Comparison of ENCODE assay signal across 8 cellular contexts in the genomic region with DNA sequence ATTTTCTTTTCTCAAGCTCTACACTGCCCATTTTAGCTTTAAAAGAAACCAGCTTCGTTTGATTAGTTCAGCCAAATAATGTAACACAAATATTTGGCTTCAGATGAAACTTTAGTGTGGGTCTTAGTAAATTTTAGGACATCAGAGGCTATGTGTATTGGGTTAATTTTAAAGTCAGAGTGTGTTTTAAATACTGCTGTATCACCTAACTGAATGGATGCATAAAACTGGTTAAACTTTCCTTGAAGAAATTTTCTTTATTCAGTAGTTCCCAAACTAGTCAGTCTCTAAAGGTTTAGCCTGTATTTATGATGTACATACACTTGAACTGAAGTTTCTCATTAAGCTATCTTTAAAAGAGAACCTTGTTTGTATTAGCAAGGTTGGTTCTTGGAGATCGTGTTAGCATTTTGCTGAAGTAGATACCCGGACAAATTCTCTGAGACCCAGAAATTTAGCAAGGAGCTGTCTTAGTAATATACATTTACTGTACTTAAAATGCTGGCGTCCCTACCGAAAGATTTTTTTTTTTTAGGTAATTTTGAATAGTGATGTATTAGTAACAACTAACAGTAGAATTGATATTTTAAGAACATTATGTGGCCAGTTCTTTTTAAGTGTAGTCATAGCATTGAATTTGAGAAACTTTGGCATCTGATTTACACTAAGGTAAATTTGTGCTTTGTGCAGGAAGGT. TPM values are rescaled to one million over a fixed set of nuclear protein-coding genes. Genes with fewer than 3 reads are reported as not detected.
A peak's percentile ranks its signal among the peaks of the same experiment; 100 is the strongest.
DNase-seq lines count a peak whose midpoint lies in the region; ATAC-seq and TF ChIP-seq lines count a peak whose summit lies in the region.

No MANE protein-coding gene starts in this region.

- no TSS peak for BruUV-seq in OCI-LY7 (replicated peaks; lab: Mats Ljungman, UMichigan)

- H3K79me2 ChIP-seq in OCI-LY7 (ENCODE audit: insufficient read depth, low read depth, low read length) = peaks cover 66% of the 10 kb centered on the region

- H3K9me2 ChIP-seq in OCI-LY7 (ENCODE audit: insufficient read depth, low read length) = no peaks in the 10 kb centered on the region

- peak overlapping the region; percentile 90 for H3K4me2 ChIP-seq in OCI-LY7 (ENCODE audit: low read length)

- H3K4me1 ChIP-seq in ES-I3 (ENCODE audit: insufficient read depth, low read length) (peaks cover 6% of the 10 kb centered on the region; the same call in 1 of the 2 replicates), OCI-LY7 (ENCODE audit: insufficient read depth, low read length, poor library complexity, severe bottlenecking) (peaks cover 38% of the 10 kb centered on the region)

- TF ChIP-seq CTCF in OCI-LY7 (conservative IDR thresholded peaks at IDR 0.05; ENCODE audit: low read length) = no peak
- TF ChIP-seq CTCF in epithelial cell of esophagus (IDR thresholded peaks at IDR 0.05; ENCODE audit: insufficient read depth, low read depth, low read length, missing control alignments) = no peak

- intact Hi-C loops in OCI-LY7 (cut with micrococcal nuclease; ENCODE audit: unreplicated experiment) = loop anchor here (10.0 kb wide), 2 partner anchors 1380 to 1950 kb away; a partner anchor contains a TSS

- CTCF ChIA-PET in OCI-LY7 (lab: Charles Lee; ENCODE audit: unreplicated experiment) = interaction anchor here (0.6 kb wide), 1 partner anchor 57 kb away, joined by 3 read pairs; no protein-coding TSS in a partner anchor

- H3K9ac ChIP-seq in ES-I3 (ENCODE audit: low read depth, low read length) = peak overlapping the region; percentile 99

- no peaks in the 10 kb centered on the region for H3K9me3 ChIP-seq in ES-I3 (ENCODE audit: control insufficient read depth, insufficient read depth, low read length)
- H3K9me3 ChIP-seq in OCI-LY7 (ENCODE audit: low read length) = no peaks in the 10 kb centered on the region

- H3K36me3 ChIP-seq in ES-I3 (ENCODE audit: insufficient read depth, low read length) (no peaks in the 10 kb centered on the region), OCI-LY7 (ENCODE audit: insufficient read depth, low read length) (no peaks in the 10 kb centered on the region)

- no peak for DNase-seq in OCI-LY7 (ENCODE audit: low spot score)
- peak; percentile 7 for DNase-seq in epithelial cell of esophagus (ENCODE audit: low read depth)
- DNase-seq in pons (ENCODE audit: low spot score) = peak; percentile 73
- DNase-seq in left lobe of liver (ENCODE audit: low spot score) = no peak

- POLR2A ChIA-PET in OCI-LY7 (lab: Charles Lee) = interaction anchor here (0.6 to 1.9 kb wide), 5 partner anchors 9 to 126 kb away, joined by 3 to 8 read pairs (median 4); no protein-coding TSS in a partner anchor

- H2AFZ ChIP-seq in OCI-LY7 (ENCODE audit: low read length) = no peak overlapping the region

- ATAC-seq in GM19397 (IDR thresholded peaks at IDR 0.05; ENCODE audit: unreplicated experiment) = no peak
- no peak for ATAC-seq in GM18861 (IDR thresholded peaks at IDR 0.05; ENCODE audit: unreplicated experiment)
- ATAC-seq in left lobe of liver = no peak
- no peak for ATAC-seq in HG03280 (IDR thresholded peaks at IDR 0.05; ENCODE audit: unreplicated experiment)

- peak overlapping the region; percentile 94 for H3K27ac ChIP-seq in OCI-LY7 (ENCODE audit: low read depth, low read length, poor library complexity, severe bottlenecking)

- peaks cover 49% of the 10 kb centered on the region for H4K20me1 ChIP-seq in OCI-LY7 (ENCODE audit: insufficient read depth, low read length)

- H3K4me3 ChIP-seq in OCI-LY7 (ENCODE audit: low read depth, low read length, poor library complexity, severe bottlenecking) (peak overlapping the region; percentile 89), epithelial cell of esophagus (ENCODE audit: low read length) (peak overlapping the region; percentile 74)

RNA-seq across cellular contexts. Expression of a gene that starts 2.7 kb away (rescaled TPM):
- total RNA-seq in OCI-LY7 (2014; rRNA removed; shearing (Covaris generic)) = 39.6 and 58.3 TPM in 2 replicates
- 22.7 and 28.6 TPM in 2 replicates for total RNA-seq in OCI-LY7 (2022)
- 9.5 TPM for total RNA-seq in left lobe of liver

Comparison
In these comparisons a context has a peak if more than half of its experiments do, and no peak if none do; other contexts are left out.
1. DNase-seq: peak in epithelial cell of esophagus (single experiment) and pons (single experiment); none in OCI-LY7 (single experiment) and left lobe of liver (single experiment).